9 cellular contexts compared by ENCODE assay signal in genomic region chr1:67688526-67689219, GRCh38. TPM values are rescaled to one million over a fixed set of nuclear protein-coding genes. Genes with fewer than 3 reads are reported as not detected.
DNase-seq lines count a peak whose midpoint lies in the region; ATAC-seq and TF ChIP-seq lines count a peak whose summit lies in the region.
"Had no signal": no experiment of that assay in that cellular context is flagged by ENCODE, and none has a peak within 500 bp of the region (broad histone marks: within the 10 kb centered on the region; RNA-seq: fewer than 3 reads in every experiment).

No MANE protein-coding gene starts in this region.

- TF ChIP-seq CTCF in fibroblast of lung (conservative IDR thresholded peaks at IDR 0.05 in 1 of 2, IDR thresholded peaks at IDR 0.05 in 1 of 2; ENCODE audit: low read depth in 1 of 2, low read length in 2 of 2) (no peak), heart right ventricle (IDR thresholded peaks at IDR 0.05) (no peak), GM10248 (IDR thresholded peaks at IDR 0.05; ENCODE audit: control extremely low read depth, extremely low read depth, low read depth, missing control alignments) (no peak)

- H3K27me3 ChIP-seq in SJSA1 (replicated peaks) = no peaks in the 10 kb centered on the region
- no peaks in the 10 kb centered on the region for H3K27me3 ChIP-seq in fibroblast of lung (ENCODE audit: control insufficient read depth, insufficient read depth, low read length)
- no peaks in the 10 kb centered on the region for H3K27me3 ChIP-seq in heart right ventricle

- peaks cover 26% of the 10 kb centered on the region for H3K4me1 Mint-ChIP-seq in stimulated activated naive CD8-positive, alpha-beta T cell treated with anti-CD3 and anti-CD28 coated beads, Interleukin-15, Interleukin-2, amounts not matched to agents 100 ng/mL and 50 ng/mL, for 24 hours (ENCODE audit: low read depth)
- peaks cover 32% of the 10 kb centered on the region for H3K4me1 Mint-ChIP-seq in stimulated activated naive CD8-positive, alpha-beta T cell treated with anti-CD3 and anti-CD28 coated beads, Interleukin-15, amount 100 ng/mL, for 72 hours

- no peaks in the 10 kb centered on the region for H3K27me3 Mint-ChIP-seq in stimulated activated naive CD8-positive, alpha-beta T cell treated with anti-CD3 and anti-CD28 coated beads, Interleukin-15, Interleukin-2, amounts not matched to agents 100 ng/mL and 50 ng/mL, for 24 hours
- no peaks in the 10 kb centered on the region for H3K27me3 Mint-ChIP-seq in stimulated activated naive CD8-positive, alpha-beta T cell treated with anti-CD3 and anti-CD28 coated beads, Interleukin-15, amount 100 ng/mL, for 72 hours

- H3K4me3 ChIP-seq in SJSA1 = no peak overlapping the region
- peak overlapping the region in 3 of 4 experiments; percentile 95 to 97 (median 96) for H3K4me3 ChIP-seq in fibroblast of lung (replicated peaks in 1 of 4; ENCODE audit: control extremely low read depth in 1 of 4, insufficient read depth in 1 of 4, low read depth in 3 of 4, low read length in 4 of 4)
- no peak overlapping the region for H3K4me3 ChIP-seq in heart right ventricle

- H3K4me2 ChIP-seq in fibroblast of lung (ENCODE audit: extremely low read depth, insufficient read depth, low read length) = peak overlapping the region; percentile 61

- no peaks in the 10 kb centered on the region for H3K9me3 Mint-ChIP-seq in stimulated activated naive CD8-positive, alpha-beta T cell treated with anti-CD3 and anti-CD28 coated beads, Interleukin-15, Interleukin-2, amounts not matched to agents 100 ng/mL and 50 ng/mL, for 24 hours
- no peaks in the 10 kb centered on the region for H3K9me3 Mint-ChIP-seq in stimulated activated naive CD8-positive, alpha-beta T cell treated with anti-CD3 and anti-CD28 coated beads, Interleukin-15, amount 100 ng/mL, for 72 hours

- no peak for ATAC-seq in stimulated activated naive CD8-positive, alpha-beta T cell treated with anti-CD3 and anti-CD28 coated beads, Interleukin-15, amount 100 ng/mL, for 72 hours
- no peak for ATAC-seq in heart right ventricle

- H3K36me3 ChIP-seq in SJSA1 (peaks cover 58% of the 10 kb centered on the region), fibroblast of lung (ENCODE audit: control insufficient read depth, insufficient read depth, low read length) (peaks cover 6% of the 10 kb centered on the region), heart right ventricle (peaks cover 0 to 45% (median 18%) of the 10 kb centered on the region in 9 donors)

- POLR2A ChIA-PET in GM10248 (lab: Yijun Ruan, JAX) = no interaction called here

- intact Hi-C loops in heart right ventricle (cut with DNase I) = loop anchor here (5.0 to 10.0 kb wide), 10 partner anchors 34 to 154 kb away; partner anchors contain the start of gene GNG12 (in 1 of the 10)

- no peaks in the 10 kb centered on the region for H4K20me1 ChIP-seq in fibroblast of lung (ENCODE audit: control insufficient read depth, extremely low read depth, insufficient read depth, low read length)

- H3K36me3 Mint-ChIP-seq in stimulated activated naive CD8-positive, alpha-beta T cell treated with anti-CD3 and anti-CD28 coated beads, Interleukin-15, Interleukin-2, amounts not matched to agents 100 ng/mL and 50 ng/mL, for 24 hours (ENCODE audit: low read depth) = peaks cover 32% of the 10 kb centered on the region

- H3K4me3 Mint-ChIP-seq in stimulated activated naive CD8-positive, alpha-beta T cell treated with anti-CD3 and anti-CD28 coated beads, Interleukin-15, Interleukin-2, amounts not matched to agents 100 ng/mL and 50 ng/mL, for 24 hours = no peak overlapping the region
- H3K4me3 Mint-ChIP-seq in stimulated activated naive CD8-positive, alpha-beta T cell treated with anti-CD3 and anti-CD28 coated beads, Interleukin-15, amount 100 ng/mL, for 72 hours = no peak overlapping the region

- H2AFZ ChIP-seq in fibroblast of lung (ENCODE audit: low read length) = no peak overlapping the region

- peaks cover 27% of the 10 kb centered on the region for H3K79me2 ChIP-seq in fibroblast of lung (ENCODE audit: control insufficient read depth, insufficient read depth, low read length)

- peak overlapping the region; percentile 10 for H3K27ac Mint-ChIP-seq in stimulated activated naive CD8-positive, alpha-beta T cell treated with anti-CD3 and anti-CD28 coated beads, Interleukin-15, Interleukin-2, amounts not matched to agents 100 ng/mL and 50 ng/mL, for 24 hours
- no peak overlapping the region for H3K27ac Mint-ChIP-seq in stimulated activated naive CD8-positive, alpha-beta T cell treated with anti-CD3 and anti-CD28 coated beads, Interleukin-15, amount 100 ng/mL, for 72 hours

- peak overlapping the region; percentile 80 for H3K27ac ChIP-seq in SJSA1
- H3K27ac ChIP-seq in fibroblast of lung (ENCODE audit: insufficient read depth, low read length) = peak overlapping the region; percentile 97
- peak overlapping the region in 2 of 10 donors; percentile 10 to 99 for H3K27ac ChIP-seq in heart right ventricle

- no peak for DNase-seq in stimulated activated naive CD8-positive, alpha-beta T cell treated with anti-CD3 and anti-CD28 coated beads, Interleukin-15, amount 100 ng/mL, for 72 hours
- no peak for DNase-seq in SJSA1 (ENCODE audit: low read depth in 1 of 2, low spot score in 2 of 2)
- DNase-seq in fibroblast of lung (ENCODE audit: low read depth in 2 of 2) = no peak
- no peak for DNase-seq in midbrain (lab: John Stamatoyannopoulos, UW)
- no peak for DNase-seq in heart right ventricle
- DNase-seq in GM10248 (ENCODE audit: extremely low spot score) = no peak
- no peak for DNase-seq in foreskin melanocyte
- DNase-seq: NCI-H1048 had no signal

- no peak overlapping the region for H3K9ac ChIP-seq in fibroblast of lung (ENCODE audit: insufficient read depth, low read length)

- 56 to 60% methylated on average over 3 of the region's 3 CpGs for WGBS in heart right ventricle, 2 donors

- H3K9me3 ChIP-seq in SJSA1 (replicated peaks) = 0 out of 2 replicates have a peak, but pooled peaks cover 3% of the 10 kb centered on the region
- H3K9me3 ChIP-seq in fibroblast of lung (ENCODE audit: control insufficient read depth, insufficient read depth, low read depth, low read length) = no peaks in the 10 kb centered on the region
- H3K9me3 ChIP-seq in heart right ventricle = no peaks in the 10 kb centered on the region

- CTCF ChIA-PET in GM10248 (lab: Yijun Ruan, JAX) = interaction anchor here (1.2 to 1.6 kb wide), 3 partner anchors 35 to 162 kb away, joined by 3 to 4 read pairs (median 4); no protein-coding TSS in a partner anchor

- H3K4me1 ChIP-seq in SJSA1 (replicated peaks) (peaks cover 29% of the 10 kb centered on the region), fibroblast of lung (ENCODE audit: control insufficient read depth, extremely low read depth, insufficient read depth, low read length) (peaks cover 10% of the 10 kb centered on the region), heart right ventricle (peaks cover 2 to 42% (median 35%) of the 10 kb centered on the region in 9 donors)

RNA-seq across cellular contexts. Expression of gene GADD45A, which starts 3.7 kb away (rescaled TPM):
- 63.1 and 125 TPM in 2 replicates for total RNA-seq in SJSA1 (2014; rRNA removed; shearing (Covaris generic))
- total RNA-seq in fibroblast of lung (70.1 and 133 TPM in 2 replicates), heart right ventricle (100 to 1,000 TPM in 4 of 10 donors, 10 to 100 TPM in 6; 26.2 to 148 (median 72.7) TPM)
- polyA plus RNA-seq in fibroblast of lung (41.7 and 63.3 TPM in 2 replicates), heart right ventricle (10 to 100 TPM; 40.6 to 41.4 TPM)
- polyA plus RNA-seq in fibroblast of lung (2012) = 56.4 and 92.1 TPM in 2 replicates
- 7.9 and 15.2 TPM in 2 replicates for polyA minus RNA-seq in fibroblast of lung (ENCODE audit: low replicate concordance)

Comparison
In these comparisons a context has a peak if more than half of its experiments do, and no peak if none do; other contexts are left out.
1. H3K4me3 ChIP-seq: peak in fibroblast of lung (3 of 4); none in SJSA1 (single experiment) and heart right ventricle (0 of 10).